In genomic region chr14:105301103-105301914, GRCh38 we compare ENCODE assay signal across 8 cellular contexts. TPM values are rescaled to one million over a fixed set of nuclear protein-coding genes. Genes with fewer than 3 reads are reported as not detected.
DNase-seq lines count a peak whose midpoint lies in the region; ATAC-seq, FAIRE-seq and TF ChIP-seq lines count a peak whose summit lies in the region.

No MANE protein-coding gene starts in this region.

- peak overlapping the region; percentile 68 to 99 (median 92) for H3K4me3 ChIP-seq in HepG2 (replicated peaks in 1 of 3; ENCODE audit: insufficient read depth in 1 of 3, low read depth in 2 of 3, low read length in 3 of 3)

- no peak for FAIRE-seq in HepG2 (lab: Jason Lieb, UNC)

- H3K4me3 Mint-ChIP-seq in dendritic cell treated with granulocyte-macrophage colony-stimulating factor and Interleukin-4, amounts not matched to agents 40 ng/mL and 50 ng/mL, for 4 days = peak overlapping the region; percentile 85

- POLR2A ChIA-PET in HepG2 (lab: Yijun Ruan, JAX) = interaction anchor here (0.7 to 2.2 kb wide), 16 partner anchors 10 to 614 kb away, joined by 3 to 34 read pairs (median 4); partner anchors contain the start of genes PACS2 and TEX22

- BruUV-seq in HepG2 (replicated peaks; lab: Mats Ljungman, UMichigan) = TSS peak; percentile 62

- in situ Hi-C loops in HepG2 (cut with HindIII; ENCODE audit: extremely low pct_ligation_motif_present, low pct_unique_long_range_greater_than_20kb) = no loop called here

- peak; percentile 60 for ATAC-seq in GM19372 (IDR thresholded peaks at IDR 0.05; ENCODE audit: low read depth, unreplicated experiment)
- ATAC-seq in HG03520 (IDR thresholded peaks at IDR 0.05; ENCODE audit: unreplicated experiment) = peak; percentile 51
- peak; percentile 82 for ATAC-seq in HepG2

- H3K27me3 Mint-ChIP-seq in dendritic cell treated with granulocyte-macrophage colony-stimulating factor and Interleukin-4, amounts not matched to agents 40 ng/mL and 50 ng/mL, for 4 days = no peaks in the 10 kb centered on the region

- intact Hi-C loops in dendritic cell treated with granulocyte-macrophage colony-stimulating factor and Interleukin-4, amounts not matched to agents 40 ng/mL and 50 ng/mL, for 4 days (cut with micrococcal nuclease) = loop anchor here (1.0 kb wide), 1 partner anchor 13 kb away; the partner anchor contains the start of gene PACS2
- intact Hi-C loops in HepG2 (cut with micrococcal nuclease; ENCODE audit: unreplicated experiment) = no loop called here

- H3K9ac ChIP-seq in HepG2 (ENCODE audit: insufficient read depth, low read depth, low read length) = peak overlapping the region; percentile 88

- peaks cover 26% of the 10 kb centered on the region for H3K79me2 ChIP-seq in HepG2 (ENCODE audit: insufficient read depth, low read length)

- TF ChIP-seq CTCF in C4-2B (conservative IDR thresholded peaks at IDR 0.05) (no peak), HepG2 (CRISPR knock-in tag; IDR thresholded peaks at IDR 0.05) (no peak)

- H3K27me3 ChIP-seq in HepG2 (ENCODE audit: control insufficient read depth in 1 of 2, insufficient read depth in 2 of 2, low read length in 2 of 2) = no peaks in the 10 kb centered on the region; a peak in 1 of 5 replicates

- TF ChIP-seq EP300 in HepG2 (IDR thresholded peaks at IDR 0.05; ENCODE audit: low read depth in 2 of 2, low read length in 2 of 2) (no peak), HepG2 (CRISPR knock-in tag; IDR thresholded peaks at IDR 0.05; ENCODE audit: borderline replicate concordance) (no peak)

- H3K4me2 ChIP-seq in HepG2 (ENCODE audit: low read depth, low read length) = peak overlapping the region; percentile 78

- CTCF ChIA-PET in HepG2 (lab: Yijun Ruan, JAX; ENCODE audit: low intra/inter-chr PET ratio, low total read pairs) = no interaction called here

- no peaks in the 10 kb centered on the region for H3K9me3 ChIP-seq in HepG2 (ENCODE audit: low read length)

- WGBS in HepG2 (ENCODE audit: low lambda C conversion rate) = 14% methylated on average over 36 of the region's 65 CpGs

- H3K9me3 Mint-ChIP-seq in dendritic cell treated with granulocyte-macrophage colony-stimulating factor and Interleukin-4, amounts not matched to agents 40 ng/mL and 50 ng/mL, for 4 days = no peaks in the 10 kb centered on the region

- TF ChIP-seq RAD21 in HepG2 (CRISPR knock-in tag; IDR thresholded peaks at IDR 0.05) = peak; percentile 23; the same call in 1 of the 2 replicates

- H2AFZ ChIP-seq in HepG2 (ENCODE audit: low read length) = no peak overlapping the region

- H4K20me1 ChIP-seq in HepG2 (ENCODE audit: insufficient read depth, low read length) = peaks cover 10% of the 10 kb centered on the region; the same call in 1 of the 2 replicates

- peak overlapping the region; percentile 92 for H3K27ac Mint-ChIP-seq in dendritic cell treated with granulocyte-macrophage colony-stimulating factor and Interleukin-4, amounts not matched to agents 40 ng/mL and 50 ng/mL, for 4 days

- H3K4me1 ChIP-seq in HepG2 (ENCODE audit: insufficient read depth, low read length) = peaks cover 37% of the 10 kb centered on the region

- H3K4me1 Mint-ChIP-seq in dendritic cell treated with granulocyte-macrophage colony-stimulating factor and Interleukin-4, amounts not matched to agents 40 ng/mL and 50 ng/mL, for 4 days (ENCODE audit: low read depth) = peaks cover 78% of the 10 kb centered on the region

- H3K36me3 Mint-ChIP-seq in dendritic cell treated with granulocyte-macrophage colony-stimulating factor and Interleukin-4, amounts not matched to agents 40 ng/mL and 50 ng/mL, for 4 days (ENCODE audit: low read depth) = peaks cover 19% of the 10 kb centered on the region

- H3K27ac ChIP-seq in C4-2B (peak overlapping the region; percentile 84), HepG2 (ENCODE audit: extremely low read length, insufficient read depth, low read length) (peak overlapping the region; percentile 95)

- peak; percentile 73 to 76 for TF ChIP-seq POLR2A in HepG2 (IDR thresholded peaks at IDR 0.05; ENCODE audit: insufficient read depth in 1 of 2, low read depth in 2 of 2, low read length in 2 of 2)

- DNase-seq in NCI-H69 (lab: John Stamatoyannopoulos, UW) (peak; percentile 99), HepG2 (ENCODE audit: low spot score) (peak; percentile 90)
- peak; percentile 98 to 99 for DNase-seq in activated CD4-positive, alpha-beta T cell treated with anti-CD3 and anti-CD28 coated beads, Interleukin-2, amount 50 U/mL, for 4 hours
- peak; percentile 99 for DNase-seq in stimulated activated CD4-positive, alpha-beta T cell treated with anti-CD3 and anti-CD28 coated beads, Interleukin-2, amount 100 ng/mL, for 4 hours (ENCODE audit: low read depth)

- no peaks in the 10 kb centered on the region for H3K36me3 ChIP-seq in HepG2 (replicated peaks in 1 of 2; ENCODE audit: control insufficient read depth in 1 of 2, insufficient read depth in 2 of 2, low read length in 2 of 2)

RNA-seq across cellular contexts. Expression of gene BRF1, which starts 0.5 kb away (rescaled TPM):
- 6.4 and 11.0 TPM in 2 replicates for total RNA-seq in HepG2 (2016; rRNA removed; fragmentation: Illumina TruSeq; extraction: Trizol)
- 5.6 and 7.0 TPM in 2 replicates for total RNA-seq in HepG2 (2016; cell fraction: cytosol; rRNA removed; fragmentation: Illumina TruSeq; extraction: Trizol; ENCODE audit: low read depth)
- total RNA-seq in HepG2 (2016; cell fraction: insoluble cytoplasmic fraction; rRNA removed; fragmentation: Illumina TruSeq; extraction: Trizol) = 5.9 and 10.9 TPM in 2 replicates
- 4.2 and 5.2 TPM in 2 replicates for total RNA-seq in HepG2 (2016; cell fraction: membrane; rRNA removed; fragmentation: Illumina TruSeq; extraction: Trizol)
- total RNA-seq in HepG2 (2016; cell fraction: nucleus; rRNA removed; fragmentation: Illumina TruSeq; extraction: Trizol) = 11.8 and 16.0 TPM in 2 replicates
- 5.1 and 5.7 TPM in 2 replicates for polyA plus RNA-seq in HepG2 (2011; rRNA removed)
- polyA plus RNA-seq in HepG2 (2011; cell fraction: cytosol; rRNA removed) = 3.4 and 3.6 TPM in 2 replicates
- polyA plus RNA-seq in HepG2 (2011; cell fraction: nucleus; rRNA removed) = 32.9 and 41.6 TPM in 2 replicates
- polyA plus RNA-seq in HepG2 (2012) = 7.1 and 9.1 TPM in 2 replicates
- 0.58 and 0.88 TPM in 2 replicates for polyA plus RNA-seq in HepG2 (2016; cell fraction: cytosol; fragmentation: Illumina TruSeq; extraction: Trizol; ENCODE audit: low read depth)
- 6.9 and 7.1 TPM in 2 replicates for polyA plus RNA-seq in HepG2 (2016; cell fraction: insoluble cytoplasmic fraction; fragmentation: Illumina TruSeq; extraction: Trizol; ENCODE audit: low read depth)
- polyA plus RNA-seq in HepG2 (2016; cell fraction: membrane; fragmentation: Illumina TruSeq; extraction: Trizol; ENCODE audit: low read depth) = 1.6 and 1.8 TPM in 2 replicates
- polyA plus RNA-seq in HepG2 (2016; cell fraction: nucleus; fragmentation: Illumina TruSeq; extraction: Trizol; ENCODE audit: insufficient read depth, low read depth) = 26.5 and 31.7 TPM in 2 replicates
- 15.5 TPM in 2 replicates for polyA minus RNA-seq in HepG2 (2011; rRNA and poly(A)+ RNA removed; ENCODE audit: low replicate concordance)
- 6.0 and 7.0 TPM in 2 replicates for polyA minus RNA-seq in HepG2 (2011; cell fraction: cytosol; rRNA and poly(A)+ RNA removed)
- 25.0 and 27.4 TPM in 2 replicates for polyA minus RNA-seq in HepG2 (2011; cell fraction: nucleus; rRNA and poly(A)+ RNA removed)

RNA-seq across cellular contexts. Expression of gene PACS2, which starts 13.2 kb away (rescaled TPM):
- total RNA-seq in HepG2 (2016; rRNA removed; fragmentation: Illumina TruSeq; extraction: Trizol) = 14.6 and 23.6 TPM in 2 replicates
- 32.3 and 33.7 TPM in 2 replicates for total RNA-seq in HepG2 (2016; cell fraction: cytosol; rRNA removed; fragmentation: Illumina TruSeq; extraction: Trizol; ENCODE audit: low read depth)
- total RNA-seq in HepG2 (2016; cell fraction: insoluble cytoplasmic fraction; rRNA removed; fragmentation: Illumina TruSeq; extraction: Trizol) = 10.5 and 22.9 TPM in 2 replicates
- 48.2 and 50.4 TPM in 2 replicates for total RNA-seq in HepG2 (2016; cell fraction: membrane; rRNA removed; fragmentation: Illumina TruSeq; extraction: Trizol)
- 18.0 and 23.5 TPM in 2 replicates for total RNA-seq in HepG2 (2016; cell fraction: nucleus; rRNA removed; fragmentation: Illumina TruSeq; extraction: Trizol)
- polyA plus RNA-seq in HepG2 (2011; rRNA removed) = 27.6 and 33.7 TPM in 2 replicates
- 22.9 and 31.9 TPM in 2 replicates for polyA plus RNA-seq in HepG2 (2011; cell fraction: cytosol; rRNA removed)
- 175 and 213 TPM in 2 replicates for polyA plus RNA-seq in HepG2 (2011; cell fraction: nucleus; rRNA removed)
- polyA plus RNA-seq in HepG2 (2012) = 22.4 and 34.0 TPM in 2 replicates
- polyA plus RNA-seq in HepG2 (2016; cell fraction: cytosol; fragmentation: Illumina TruSeq; extraction: Trizol; ENCODE audit: low read depth) = 37.2 and 44.2 TPM in 2 replicates
- polyA plus RNA-seq in HepG2 (2016; cell fraction: insoluble cytoplasmic fraction; fragmentation: Illumina TruSeq; extraction: Trizol; ENCODE audit: low read depth) = 16.9 and 23.7 TPM in 2 replicates
- 47.5 and 52.5 TPM in 2 replicates for polyA plus RNA-seq in HepG2 (2016; cell fraction: membrane; fragmentation: Illumina TruSeq; extraction: Trizol; ENCODE audit: low read depth)
- 55.8 and 60.4 TPM in 2 replicates for polyA plus RNA-seq in HepG2 (2016; cell fraction: nucleus; fragmentation: Illumina TruSeq; extraction: Trizol; ENCODE audit: insufficient read depth, low read depth)
- 21.1 and 44.9 TPM in 2 replicates for polyA minus RNA-seq in HepG2 (2011; rRNA and poly(A)+ RNA removed; ENCODE audit: low replicate concordance)
- 12.7 and 16.0 TPM in 2 replicates for polyA minus RNA-seq in HepG2 (2011; cell fraction: cytosol; rRNA and poly(A)+ RNA removed)
- polyA minus RNA-seq in HepG2 (2011; cell fraction: nucleus; rRNA and poly(A)+ RNA removed) = 29.4 and 36.3 TPM in 2 replicates

RNA-seq across cellular contexts. Expression of gene BTBD6, which starts 53.0 kb away (rescaled TPM):
- not detected in 2 replicates for total RNA-seq in HepG2 (2016; rRNA removed; fragmentation: Illumina TruSeq; extraction: Trizol)
- total RNA-seq in HepG2 (2016; cell fraction: cytosol; rRNA removed; fragmentation: Illumina TruSeq; extraction: Trizol; ENCODE audit: low read depth) = not detected in 2 replicates
- total RNA-seq in HepG2 (2016; cell fraction: insoluble cytoplasmic fraction; rRNA removed; fragmentation: Illumina TruSeq; extraction: Trizol) = not detected in 2 replicates
- total RNA-seq in HepG2 (2016; cell fraction: membrane; rRNA removed; fragmentation: Illumina TruSeq; extraction: Trizol) = not detected in 2 replicates
- total RNA-seq in HepG2 (2016; cell fraction: nucleus; rRNA removed; fragmentation: Illumina TruSeq; extraction: Trizol) = not detected in 2 replicates
- not detected in 2 replicates for polyA plus RNA-seq in HepG2 (2011; rRNA removed)
- polyA plus RNA-seq in HepG2 (2011; cell fraction: cytosol; rRNA removed) = not detected in 2 replicates
- polyA plus RNA-seq in HepG2 (2011; cell fraction: nucleus; rRNA removed) = not detected in 2 replicates
- polyA plus RNA-seq in HepG2 (2012) = 0.08 and 0.11 TPM in 2 replicates
- polyA plus RNA-seq in HepG2 (2016; cell fraction: cytosol; fragmentation: Illumina TruSeq; extraction: Trizol; ENCODE audit: low read depth) = not detected in 2 replicates
- not detected in 2 replicates for polyA plus RNA-seq in HepG2 (2016; cell fraction: insoluble cytoplasmic fraction; fragmentation: Illumina TruSeq; extraction: Trizol; ENCODE audit: low read depth)
- polyA plus RNA-seq in HepG2 (2016; cell fraction: membrane; fragmentation: Illumina TruSeq; extraction: Trizol; ENCODE audit: low read depth) = not detected in 2 replicates
- polyA plus RNA-seq in HepG2 (2016; cell fraction: nucleus; fragmentation: Illumina TruSeq; extraction: Trizol; ENCODE audit: insufficient read depth, low read depth) = not detected in 2 replicates
- 40.4 TPM in 1 of 2 replicates, not detected in the other for polyA minus RNA-seq in HepG2 (2011; rRNA and poly(A)+ RNA removed; ENCODE audit: low replicate concordance)
- not detected in 2 replicates for polyA minus RNA-seq in HepG2 (2011; cell fraction: cytosol; rRNA and poly(A)+ RNA removed)
- polyA minus RNA-seq in HepG2 (2011; cell fraction: nucleus; rRNA and poly(A)+ RNA removed) = 0.26 TPM in 1 of 2 replicates, not detected in the other

Comparison
In these comparisons a context has a peak if more than half of its experiments do, and no peak if none do; other contexts are left out.
1. Peak in every context shown above with its lines: DNase-seq, ATAC-seq, H3K4me3 ChIP-seq and H3K27ac ChIP-seq.